Comparison of ENCODE assay signal across 8 cellular contexts in the genomic region with DNA sequence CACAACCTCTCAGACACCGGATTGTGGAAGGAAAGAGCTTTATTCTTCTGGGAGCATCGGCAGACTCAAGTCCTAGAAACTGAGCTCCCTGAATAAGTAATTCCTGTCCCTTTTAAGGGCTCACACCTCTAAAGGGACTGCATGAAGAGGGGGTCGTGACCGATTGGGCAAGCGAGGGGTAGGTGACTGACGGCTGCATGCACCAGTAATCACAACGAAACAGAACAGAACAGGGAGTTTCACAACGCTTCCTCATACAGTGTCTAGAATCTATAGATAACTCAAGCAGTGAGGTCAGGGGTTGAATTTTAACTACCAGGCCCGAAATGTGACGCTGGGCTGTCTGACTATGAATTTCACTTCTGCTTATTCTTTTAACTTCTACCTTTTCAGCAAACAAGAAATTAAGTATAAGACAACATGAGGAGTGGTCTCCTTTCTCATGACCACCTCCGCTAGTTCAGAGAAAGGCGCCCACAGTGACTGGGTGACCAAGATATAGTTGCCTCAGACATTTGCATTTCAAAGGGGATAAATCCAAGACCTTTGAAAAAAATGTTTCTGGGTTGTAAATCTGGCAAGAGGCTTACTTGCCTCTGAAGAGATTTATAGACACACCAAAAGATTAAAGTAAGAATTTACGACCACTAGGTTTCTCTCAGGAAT.
A peak's percentile ranks its signal among the peaks of the same experiment; 100 is the strongest.
DNase-seq lines count a peak whose midpoint lies in the region; ATAC-seq and TF ChIP-seq lines count a peak whose summit lies in the region.

No MANE protein-coding gene starts in this region.

- H3K27me3 Mint-ChIP-seq in HFFc6 (ENCODE audit: insufficient read depth): peaks cover 1% of the 10 kb centered on the region; the same call in 1 of the 2 replicates

- no peaks in the 10 kb centered on the region for H3K4me1 ChIP-seq in prostate gland (replicated peaks)
- H3K4me1 ChIP-seq in psoas muscle: no peaks in the 10 kb centered on the region

- ATAC-seq in GM18498 (IDR thresholded peaks at IDR 0.05; ENCODE audit: unreplicated experiment) (peak; percentile 96), GM21723 (IDR thresholded peaks at IDR 0.05; ENCODE audit: unreplicated experiment) (peak; percentile 96), HG03571 (IDR thresholded peaks at IDR 0.05; ENCODE audit: unreplicated experiment) (peak; percentile 96), psoas muscle (no peak)

- H3K36me3 ChIP-seq in prostate gland: no peaks in the 10 kb centered on the region
- no peaks in the 10 kb centered on the region for H3K36me3 ChIP-seq in psoas muscle (ENCODE audit: insufficient read depth in 1 of 2, low read depth in 1 of 2)

- H3K27ac Mint-ChIP-seq in HFFc6: no peak overlapping the region

- intact Hi-C loops in prostate gland (cut with DNase I) (no loop called here), psoas muscle (cut with DNase I) (no loop called here)

- H3K4me1 Mint-ChIP-seq in HFFc6 (ENCODE audit: low read depth): no peaks in the 10 kb centered on the region

- peaks cover 5% of the 10 kb centered on the region; the same call in 1 of the 2 replicates for H3K36me3 Mint-ChIP-seq in HFFc6 (ENCODE audit: low read depth)

- H3K9me3 ChIP-seq in prostate gland (no peaks in the 10 kb centered on the region), psoas muscle (no peaks in the 10 kb centered on the region)

- TF ChIP-seq CTCF in prostate gland (IDR thresholded peaks at IDR 0.05): no peak
- no peak for TF ChIP-seq CTCF in psoas muscle (IDR thresholded peaks at IDR 0.05)
- no peak for TF ChIP-seq CTCF in HFFc6 (IDR thresholded peaks at IDR 0.05)

- DNase-seq in globus pallidus (ENCODE audit: low spot score) (peak; percentile 67), prostate gland (ENCODE audit: low spot score) (no peak), T-helper 1 cell (no peak), psoas muscle (no peak), HFFc6 (no peak)

- peaks cover 39% of the 10 kb centered on the region for H3K9me3 Mint-ChIP-seq in HFFc6

- H3K4me3 Mint-ChIP-seq in HFFc6: no peak overlapping the region

- no peak for TF ChIP-seq POLR2A in prostate gland (IDR thresholded peaks at IDR 0.05)

- H3K27me3 ChIP-seq in prostate gland (replicated peaks; ENCODE audit: insufficient read depth) (no peaks in the 10 kb centered on the region), psoas muscle (ENCODE audit: insufficient read depth in 3 of 3, low read length in 2 of 3) (no peaks in the 10 kb centered on the region)

- WGBS in prostate gland: 37% methylated on average over 13 of the region's 13 CpGs
- 30 to 32% (median 31%) methylated on average over 13 of the region's 13 CpGs for WGBS in psoas muscle, 3 donors

- H3K4me3 ChIP-seq in prostate gland: no peak overlapping the region
- no peak overlapping the region for H3K4me3 ChIP-seq in psoas muscle

- H3K27ac ChIP-seq in prostate gland (no peak overlapping the region), psoas muscle (no peak overlapping the region)

Comparison
In these comparisons a context has a peak if more than half of its experiments do, and no peak if none do; other contexts are left out.
1. ATAC-seq: peak in GM18498 (single experiment), GM21723 (single experiment) and HG03571 (single experiment); none in psoas muscle (0 of 4).